1 cellular context compared by ENCODE assay signal in the genomic region with DNA sequence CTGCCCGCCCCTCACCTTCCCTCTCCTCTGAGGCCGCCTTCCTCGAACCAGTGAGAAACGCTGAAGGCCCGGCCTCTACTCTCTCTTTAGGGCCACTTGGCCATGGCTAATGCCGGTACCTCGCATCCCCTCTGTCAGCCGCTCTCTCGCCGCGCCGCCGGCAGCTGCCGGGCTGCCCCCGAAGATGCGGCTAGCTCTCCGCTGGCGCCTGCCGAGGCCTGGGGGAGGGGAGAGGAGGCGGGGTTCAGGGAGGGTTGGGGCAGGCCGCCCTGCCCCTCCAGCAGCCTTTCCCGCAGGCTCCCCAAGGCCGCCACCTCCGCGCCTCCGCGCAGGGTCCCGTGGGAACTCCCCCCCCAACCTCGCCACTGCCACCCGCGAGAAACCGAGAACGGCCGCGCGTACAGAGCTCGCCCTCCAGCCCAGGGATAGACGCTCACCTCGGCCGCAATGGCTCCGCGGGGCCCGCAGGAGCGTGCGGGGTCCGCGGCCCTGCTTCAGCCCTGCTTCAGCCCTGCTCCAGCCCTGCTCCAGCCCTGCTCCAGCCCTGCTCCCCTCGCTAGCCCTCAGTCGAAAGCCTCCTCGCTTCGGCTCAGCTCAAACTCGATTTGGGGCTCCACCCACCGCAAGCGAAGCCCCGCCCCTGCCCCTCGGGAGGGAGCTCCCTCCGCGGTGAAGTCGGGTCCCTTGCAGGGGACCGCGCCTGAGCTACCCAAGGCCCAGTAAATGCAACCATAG.
A peak's percentile ranks its signal among the peaks of the same experiment; 100 is the strongest.
TF ChIP-seq lines count a peak whose summit lies in the region.

TSS of gene HUWE1 (minus strand) at position 569 of the 735 bp plus-strand sequence. CDS start 32,612 bp downstream, outside the sequence.

TF ChIP-seq in HepG2, 621 proteins besides CTCF, POLR2A, EP300 and RAD21 (continued from another document and continues in another):
- TF ChIP-seq PBX2 (CRISPR knock-in tag; IDR thresholded peaks at IDR 0.05) (no peak), TAF1 (CRISPR knock-in tag; IDR thresholded peaks at IDR 0.05) (peak; percentile 65; the same call in 1 of the 2 replicates), DR1 (CRISPR knock-in tag; IDR thresholded peaks at IDR 0.05) (no peak), PAXIP1 (CRISPR knock-in tag; conservative IDR thresholded peaks at IDR 0.05) (0 out of 2 replicates have a peak, but pooled peaks have one; percentile 30), PHF8 (CRISPR knock-in tag; IDR thresholded peaks at IDR 0.05) (peak; percentile 82), EED (CRISPR knock-in tag; IDR thresholded peaks at IDR 0.05) (0 out of 2 replicates have a peak, but pooled peaks have one; percentile 51), RXRB (CRISPR knock-in tag; IDR thresholded peaks at IDR 0.05; ENCODE audit: borderline replicate concordance) (no peak), MXI1 (IDR thresholded peaks at IDR 0.05; ENCODE audit: borderline replicate concordance, low read depth, low read length) (no peak; the same call in 2 of the 3 replicates), POLR2G (IDR thresholded peaks at IDR 0.05; ENCODE audit: low read depth, low read length) (peak; percentile 65; the same call in 1 of the 2 replicates), ZKSCAN5 (CRISPR knock-in tag; IDR thresholded peaks at IDR 0.05) (no peak), IKZF5 (CRISPR knock-in tag; IDR thresholded peaks at IDR 0.05) (no peak), ZSCAN25 (CRISPR knock-in tag; IDR thresholded peaks at IDR 0.05) (peak; percentile 99), ZNF598 (CRISPR knock-in tag; IDR thresholded peaks at IDR 0.05; ENCODE audit: borderline replicate concordance) (no peak), YEATS4 (CRISPR knock-in tag; IDR thresholded peaks at IDR 0.05; ENCODE audit: borderline replicate concordance) (0 out of 2 replicates have a peak, but pooled peaks have one; percentile 49), ZNF180 (CRISPR knock-in tag; IDR thresholded peaks at IDR 0.05; ENCODE audit: borderline replicate concordance, low read depth) (no peak), HES4 (CRISPR knock-in tag; IDR thresholded peaks at IDR 0.05; ENCODE audit: borderline replicate concordance) (no peak), TARDBP (CRISPR knock-in tag; IDR thresholded peaks at IDR 0.05) (no peak), ZNF878 (CRISPR knock-in tag; IDR thresholded peaks at IDR 0.05) (no peak), TBL1XR1 (IDR thresholded peaks at IDR 0.05; ENCODE audit: borderline replicate concordance, low read length, partially characterized antibody) (no peak), ZNF569 (CRISPR knock-in tag; IDR thresholded peaks at IDR 0.05; ENCODE audit: borderline replicate concordance) (no peak), MTERF4 (CRISPR knock-in tag; IDR thresholded peaks at IDR 0.05) (no peak), EZH2 (conservative IDR thresholded peaks at IDR 0.05; ENCODE audit: low read depth, low read length) (no peak), SAP130 (CRISPR knock-in tag; IDR thresholded peaks at IDR 0.05; ENCODE audit: low read depth) (peak; percentile 31), ZFP36L2 (CRISPR knock-in tag; IDR thresholded peaks at IDR 0.05) (no peak), AGO2 (optimal IDR thresholded peaks at IDR 0.05; ENCODE audit: low read depth, low read length) (peak; percentile 33), JUND (CRISPR knock-in tag; IDR thresholded peaks at IDR 0.05) (no peak), GPN1 (CRISPR knock-in tag; IDR thresholded peaks at IDR 0.05; ENCODE audit: borderline replicate concordance) (no peak), SP2 (CRISPR knock-in tag; IDR thresholded peaks at IDR 0.05) (no peak), NCOA1 (CRISPR knock-in tag; IDR thresholded peaks at IDR 0.05) (no peak), ZNF543 (CRISPR knock-in tag; IDR thresholded peaks at IDR 0.05) (no peak), ZNF329 (CRISPR knock-in tag; IDR thresholded peaks at IDR 0.05; ENCODE audit: low read depth) (0 out of 2 replicates have a peak, but pooled peaks have one; percentile 42)
- TF ChIP-seq, protein P1, sequence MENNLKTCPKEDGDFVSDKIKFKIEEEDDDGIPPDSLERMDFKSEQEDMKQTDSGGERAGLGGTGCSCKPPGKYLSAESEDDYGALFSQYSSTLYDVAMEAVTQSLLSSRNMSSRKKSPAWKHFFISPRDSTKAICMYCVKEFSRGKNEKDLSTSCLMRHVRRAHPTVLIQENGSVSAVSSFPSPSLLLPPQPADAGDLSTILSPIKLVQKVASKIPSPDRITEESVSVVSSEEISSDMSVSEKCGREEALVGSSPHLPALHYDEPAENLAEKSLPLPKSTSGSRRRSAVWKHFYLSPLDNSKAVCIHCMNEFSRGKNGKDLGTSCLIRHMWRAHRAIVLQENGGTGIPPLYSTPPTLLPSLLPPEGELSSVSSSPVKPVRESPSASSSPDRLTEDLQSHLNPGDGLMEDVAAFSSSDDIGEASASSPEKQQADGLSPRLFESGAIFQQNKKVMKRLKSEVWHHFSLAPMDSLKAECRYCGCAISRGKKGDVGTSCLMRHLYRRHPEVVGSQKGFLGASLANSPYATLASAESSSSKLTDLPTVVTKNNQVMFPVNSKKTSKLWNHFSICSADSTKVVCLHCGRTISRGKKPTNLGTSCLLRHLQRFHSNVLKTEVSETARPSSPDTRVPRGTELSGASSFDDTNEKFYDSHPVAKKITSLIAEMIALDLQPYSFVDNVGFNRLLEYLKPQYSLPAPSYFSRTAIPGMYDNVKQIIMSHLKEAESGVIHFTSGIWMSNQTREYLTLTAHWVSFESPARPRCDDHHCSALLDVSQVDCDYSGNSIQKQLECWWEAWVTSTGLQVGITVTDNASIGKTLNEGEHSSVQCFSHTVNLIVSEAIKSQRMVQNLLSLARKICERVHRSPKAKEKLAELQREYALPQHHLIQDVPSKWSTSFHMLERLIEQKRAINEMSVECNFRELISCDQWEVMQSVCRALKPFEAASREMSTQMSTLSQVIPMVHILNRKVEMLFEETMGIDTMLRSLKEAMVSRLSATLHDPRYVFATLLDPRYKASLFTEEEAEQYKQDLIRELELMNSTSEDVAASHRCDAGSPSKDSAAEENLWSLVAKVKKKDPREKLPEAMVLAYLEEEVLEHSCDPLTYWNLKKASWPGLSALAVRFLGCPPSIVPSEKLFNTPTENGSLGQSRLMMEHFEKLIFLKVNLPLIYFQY (CRISPR knock-in tag; IDR thresholded peaks at IDR 0.05; ENCODE audit: borderline replicate concordance), result no peak
- TF ChIP-seq, protein P2, sequence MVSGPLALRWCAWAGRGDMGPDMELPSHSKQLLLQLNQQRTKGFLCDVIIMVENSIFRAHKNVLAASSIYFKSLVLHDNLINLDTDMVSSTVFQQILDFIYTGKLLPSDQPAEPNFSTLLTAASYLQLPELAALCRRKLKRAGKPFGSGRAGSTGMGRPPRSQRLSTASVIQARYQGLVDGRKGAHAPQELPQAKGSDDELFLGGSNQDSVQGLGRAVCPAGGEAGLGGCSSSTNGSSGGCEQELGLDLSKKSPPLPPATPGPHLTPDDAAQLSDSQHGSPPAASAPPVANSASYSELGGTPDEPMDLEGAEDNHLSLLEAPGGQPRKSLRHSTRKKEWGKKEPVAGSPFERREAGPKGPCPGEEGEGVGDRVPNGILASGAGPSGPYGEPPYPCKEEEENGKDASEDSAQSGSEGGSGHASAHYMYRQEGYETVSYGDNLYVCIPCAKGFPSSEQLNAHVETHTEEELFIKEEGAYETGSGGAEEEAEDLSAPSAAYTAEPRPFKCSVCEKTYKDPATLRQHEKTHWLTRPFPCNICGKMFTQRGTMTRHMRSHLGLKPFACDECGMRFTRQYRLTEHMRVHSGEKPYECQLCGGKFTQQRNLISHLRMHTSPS (CRISPR knock-in tag; IDR thresholded peaks at IDR 0.05; ENCODE audit: low read depth), result no peak
- TF ChIP-seq, protein P3, sequence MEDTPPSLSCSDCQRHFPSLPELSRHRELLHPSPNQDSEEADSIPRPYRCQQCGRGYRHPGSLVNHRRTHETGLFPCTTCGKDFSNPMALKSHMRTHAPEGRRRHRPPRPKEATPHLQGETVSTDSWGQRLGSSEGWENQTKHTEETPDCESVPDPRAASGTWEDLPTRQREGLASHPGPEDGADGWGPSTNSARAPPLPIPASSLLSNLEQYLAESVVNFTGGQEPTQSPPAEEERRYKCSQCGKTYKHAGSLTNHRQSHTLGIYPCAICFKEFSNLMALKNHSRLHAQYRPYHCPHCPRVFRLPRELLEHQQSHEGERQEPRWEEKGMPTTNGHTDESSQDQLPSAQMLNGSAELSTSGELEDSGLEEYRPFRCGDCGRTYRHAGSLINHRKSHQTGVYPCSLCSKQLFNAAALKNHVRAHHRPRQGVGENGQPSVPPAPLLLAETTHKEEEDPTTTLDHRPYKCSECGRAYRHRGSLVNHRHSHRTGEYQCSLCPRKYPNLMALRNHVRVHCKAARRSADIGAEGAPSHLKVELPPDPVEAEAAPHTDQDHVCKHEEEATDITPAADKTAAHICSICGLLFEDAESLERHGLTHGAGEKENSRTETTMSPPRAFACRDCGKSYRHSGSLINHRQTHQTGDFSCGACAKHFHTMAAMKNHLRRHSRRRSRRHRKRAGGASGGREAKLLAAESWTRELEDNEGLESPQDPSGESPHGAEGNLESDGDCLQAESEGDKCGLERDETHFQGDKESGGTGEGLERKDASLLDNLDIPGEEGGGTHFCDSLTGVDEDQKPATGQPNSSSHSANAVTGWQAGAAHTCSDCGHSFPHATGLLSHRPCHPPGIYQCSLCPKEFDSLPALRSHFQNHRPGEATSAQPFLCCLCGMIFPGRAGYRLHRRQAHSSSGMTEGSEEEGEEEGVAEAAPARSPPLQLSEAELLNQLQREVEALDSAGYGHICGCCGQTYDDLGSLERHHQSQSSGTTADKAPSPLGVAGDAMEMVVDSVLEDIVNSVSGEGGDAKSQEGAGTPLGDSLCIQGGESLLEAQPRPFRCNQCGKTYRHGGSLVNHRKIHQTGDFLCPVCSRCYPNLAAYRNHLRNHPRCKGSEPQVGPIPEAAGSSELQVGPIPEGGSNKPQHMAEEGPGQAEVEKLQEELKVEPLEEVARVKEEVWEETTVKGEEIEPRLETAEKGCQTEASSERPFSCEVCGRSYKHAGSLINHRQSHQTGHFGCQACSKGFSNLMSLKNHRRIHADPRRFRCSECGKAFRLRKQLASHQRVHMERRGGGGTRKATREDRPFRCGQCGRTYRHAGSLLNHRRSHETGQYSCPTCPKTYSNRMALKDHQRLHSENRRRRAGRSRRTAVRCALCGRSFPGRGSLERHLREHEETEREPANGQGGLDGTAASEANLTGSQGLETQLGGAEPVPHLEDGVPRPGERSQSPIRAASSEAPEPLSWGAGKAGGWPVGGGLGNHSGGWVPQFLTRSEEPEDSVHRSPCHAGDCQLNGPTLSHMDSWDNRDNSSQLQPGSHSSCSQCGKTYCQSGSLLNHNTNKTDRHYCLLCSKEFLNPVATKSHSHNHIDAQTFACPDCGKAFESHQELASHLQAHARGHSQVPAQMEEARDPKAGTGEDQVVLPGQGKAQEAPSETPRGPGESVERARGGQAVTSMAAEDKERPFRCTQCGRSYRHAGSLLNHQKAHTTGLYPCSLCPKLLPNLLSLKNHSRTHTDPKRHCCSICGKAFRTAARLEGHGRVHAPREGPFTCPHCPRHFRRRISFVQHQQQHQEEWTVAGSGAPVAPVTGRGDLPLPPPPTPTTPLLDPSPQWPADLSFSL (CRISPR knock-in tag; IDR thresholded peaks at IDR 0.05), result no peak
- TF ChIP-seq, protein P4, sequence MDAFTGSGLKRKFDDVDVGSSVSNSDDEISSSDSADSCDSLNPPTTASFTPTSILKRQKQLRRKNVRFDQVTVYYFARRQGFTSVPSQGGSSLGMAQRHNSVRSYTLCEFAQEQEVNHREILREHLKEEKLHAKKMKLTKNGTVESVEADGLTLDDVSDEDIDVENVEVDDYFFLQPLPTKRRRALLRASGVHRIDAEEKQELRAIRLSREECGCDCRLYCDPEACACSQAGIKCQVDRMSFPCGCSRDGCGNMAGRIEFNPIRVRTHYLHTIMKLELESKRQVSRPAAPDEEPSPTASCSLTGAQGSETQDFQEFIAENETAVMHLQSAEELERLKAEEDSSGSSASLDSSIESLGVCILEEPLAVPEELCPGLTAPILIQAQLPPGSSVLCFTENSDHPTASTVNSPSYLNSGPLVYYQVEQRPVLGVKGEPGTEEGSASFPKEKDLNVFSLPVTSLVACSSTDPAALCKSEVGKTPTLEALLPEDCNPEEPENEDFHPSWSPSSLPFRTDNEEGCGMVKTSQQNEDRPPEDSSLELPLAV (CRISPR knock-in tag; conservative IDR thresholded peaks at IDR 0.05; ENCODE audit: low read depth), result no peak
